ENCODE assay signal across 33 cellular contexts in genomic region chr2:65669574-65669973, GRCh38.
DNase-seq lines count a peak whose midpoint lies in the region; ATAC-seq, FAIRE-seq and TF ChIP-seq lines count a peak whose summit lies in the region.
"Had no signal": no experiment of that assay in that cellular context is flagged by ENCODE, and none has a peak within 500 bp of the region (broad histone marks: within the 10 kb centered on the region; RNA-seq: fewer than 3 reads in every experiment).

No MANE protein-coding gene starts in this region.

- peaks cover 7% of the 10 kb centered on the region for H3K4me1 Mint-ChIP-seq in activated CD4-positive, alpha-beta T cell treated with anti-CD3 and anti-CD28 coated beads, Interleukin-2, amount 10 ng/mL, durations not matched to agents 7 days and 5 days
- peaks cover 11% of the 10 kb centered on the region for H3K4me1 Mint-ChIP-seq in activated CD4-positive, alpha-beta T cell treated with anti-CD3 and anti-CD28 coated beads, Interleukin-2, amount 10 ng/mL, durations not matched to agents 24 days and 14 days
- H3K4me1 Mint-ChIP-seq: B cell; CD4-positive, alpha-beta memory T cell; CD4-positive, CD25-positive, alpha-beta regulatory T cell; CD8-positive, alpha-beta memory T cell had no signal

- no peaks in the 10 kb centered on the region for H3K79me2 ChIP-seq in K562 (ENCODE audit: control insufficient read depth, insufficient read depth, low read length)

- CTCF ChIA-PET in activated CD4-positive, alpha-beta T cell treated with anti-CD3 and anti-CD28 coated beads, Interleukin-2, amount 10 ng/mL, durations not matched to agents 7 days and 5 days (lab: Charles Lee), result no interaction called here
- CTCF ChIA-PET in K562 (lab: Yijun Ruan, JAX; ENCODE audit: low intra/inter-chr PET ratio), result no interaction called here

- H3K4me3 ChIP-seq in K562, result no peak overlapping the region
- H3K4me3 ChIP-seq: A549; BLaER1; BLaER1 treated with 17β-estradiol and CSF1 and Interleukin-3, amounts not matched to agents 10 nM and 100 nM had no signal

- no peaks in the 10 kb centered on the region for H3K36me3 Mint-ChIP-seq in activated CD4-positive, alpha-beta T cell treated with anti-CD3 and anti-CD28 coated beads, Interleukin-2, amount 10 ng/mL, durations not matched to agents 7 days and 5 days (ENCODE audit: low read depth)
- no peaks in the 10 kb centered on the region for H3K36me3 Mint-ChIP-seq in activated CD4-positive, alpha-beta T cell treated with anti-CD3 and anti-CD28 coated beads, Interleukin-2, amount 10 ng/mL, durations not matched to agents 24 days and 14 days (ENCODE audit: low read depth)
- H3K36me3 Mint-ChIP-seq: CD14-positive monocyte; CD4-positive, alpha-beta memory T cell; CD4-positive, CD25-positive, alpha-beta regulatory T cell; CD8-positive, alpha-beta memory T cell; CD8-positive, alpha-beta T cell had no signal

- no peak; the same call in 1 of the 3 replicates for ATAC-seq in K562
- ATAC-seq: A549; CD8-positive, alpha-beta T cell had no signal

- intact Hi-C loops in activated CD4-positive, alpha-beta T cell treated with anti-CD3 and anti-CD28 coated beads, Interleukin-2, amount 10 ng/mL, durations not matched to agents 24 days and 14 days (cut with micrococcal nuclease), result no loop called here
- intact Hi-C loops in K562 (cut with micrococcal nuclease), result no loop called here

- TF ChIP-seq RAD21 in K562 (CRISPR knock-in tag; conservative IDR thresholded peaks at IDR 0.05 in 1 of 2, IDR thresholded peaks at IDR 0.05 in 1 of 2), result no peak

- no peak overlapping the region for H3K27ac ChIP-seq in K562 (ENCODE audit: extremely low read depth, low read depth, low read length)
- H3K27ac ChIP-seq: 22Rv1; A549; BLaER1; BLaER1 treated with 17β-estradiol and CSF1 and Interleukin-3, amounts not matched to agents 10 nM and 100 nM; C4-2B had no signal

- peaks cover 4% of the 10 kb centered on the region for H3K27me3 Mint-ChIP-seq in activated CD4-positive, alpha-beta T cell treated with anti-CD3 and anti-CD28 coated beads, Interleukin-2, amount 10 ng/mL, durations not matched to agents 7 days and 5 days
- peaks cover 2% of the 10 kb centered on the region for H3K27me3 Mint-ChIP-seq in activated CD4-positive, alpha-beta T cell treated with anti-CD3 and anti-CD28 coated beads, Interleukin-2, amount 10 ng/mL, durations not matched to agents 24 days and 14 days
- H3K27me3 Mint-ChIP-seq: CD4-positive, alpha-beta T cell had no signal

- no peaks in the 10 kb centered on the region for H3K9me3 ChIP-seq in K562 (replicated peaks; ENCODE audit: control insufficient read depth, insufficient read depth, low read depth, low read length)
- H3K9me3 ChIP-seq: BE2C had no signal

- BruUV-seq in K562 (replicated peaks; lab: Mats Ljungman, UMichigan), result no TSS peak

- no peaks in the 10 kb centered on the region for H4K20me1 ChIP-seq in K562 (replicated peaks; ENCODE audit: control insufficient read depth, insufficient read depth, low read length)
- H4K20me1 ChIP-seq: BLaER1; BLaER1 treated with 17β-estradiol and CSF1 and Interleukin-3, amounts not matched to agents 10 nM and 100 nM had no signal

- no peaks in the 10 kb centered on the region for H3K36me3 ChIP-seq in K562 (ENCODE audit: control insufficient read depth, insufficient read depth, low read length)
- H3K36me3 ChIP-seq: BE2C; BLaER1; BLaER1 treated with 17β-estradiol and CSF1 and Interleukin-3, amounts not matched to agents 10 nM and 100 nM had no signal

- H3K27ac Mint-ChIP-seq in activated CD4-positive, alpha-beta T cell treated with anti-CD3 and anti-CD28 coated beads, Interleukin-2, amount 10 ng/mL, durations not matched to agents 7 days and 5 days, result peak overlapping the region; percentile 34
- no peak overlapping the region for H3K27ac Mint-ChIP-seq in activated CD4-positive, alpha-beta T cell treated with anti-CD3 and anti-CD28 coated beads, Interleukin-2, amount 10 ng/mL, durations not matched to agents 24 days and 14 days
- H3K27ac Mint-ChIP-seq: B cell; CD14-positive monocyte; CD4-positive, alpha-beta memory T cell; CD4-positive, alpha-beta T cell; CD4-positive, CD25-positive, alpha-beta regulatory T cell; CD8-positive, alpha-beta memory T cell; CD8-positive, alpha-beta T cell had no signal

- TF ChIP-seq CTCF in K562 (IDR thresholded peaks at IDR 0.05 in 2 of 3, conservative IDR thresholded peaks at IDR 0.05 in 1 of 3; ENCODE audit: insufficient read depth in 2 of 3, low read depth in 1 of 3, low read length in 3 of 3), result no peak

- 11% methylated on average over 2 of the region's 2 CpGs for WGBS in K562 (ENCODE audit: insufficient coverage, low coverage, missing lambda C conversion rate)

- POLR2A ChIA-PET in activated CD4-positive, alpha-beta T cell treated with anti-CD3 and anti-CD28 coated beads, Interleukin-2, amount 10 ng/mL, durations not matched to agents 7 days and 5 days (lab: Charles Lee), result interaction anchor here (0.7 kb wide), 1 partner anchor 17 kb away, joined by 3 read pairs; no protein-coding TSS in a partner anchor
- POLR2A ChIA-PET in K562 (lab: Yijun Ruan, JAX), result no interaction called here

- no peak overlapping the region for H3K9ac ChIP-seq in K562 (ENCODE audit: insufficient read depth in 1 of 2, low read depth in 2 of 2, low read length in 2 of 2)
- H3K9ac ChIP-seq: BLaER1; BLaER1 treated with 17β-estradiol and CSF1 and Interleukin-3, amounts not matched to agents 10 nM and 100 nM had no signal

- H3K4me3 Mint-ChIP-seq in activated CD4-positive, alpha-beta T cell treated with anti-CD3 and anti-CD28 coated beads, Interleukin-2, amount 10 ng/mL, durations not matched to agents 7 days and 5 days, result no peak overlapping the region
- H3K4me3 Mint-ChIP-seq in activated CD4-positive, alpha-beta T cell treated with anti-CD3 and anti-CD28 coated beads, Interleukin-2, amount 10 ng/mL, durations not matched to agents 24 days and 14 days, result no peak overlapping the region
- H3K4me3 Mint-ChIP-seq: B cell; CD14-positive monocyte; CD4-positive, alpha-beta memory T cell; CD4-positive, alpha-beta T cell; CD4-positive, CD25-positive, alpha-beta regulatory T cell; CD8-positive, alpha-beta memory T cell; CD8-positive, alpha-beta T cell had no signal

- TF ChIP-seq EP300 in K562 (IDR thresholded peaks at IDR 0.05; ENCODE audit: low read length), result no peak

- in situ Hi-C loops in K562 (cut with MboI), result no loop called here

- no peak for TF ChIP-seq POLR2A in K562 (conservative IDR thresholded peaks at IDR 0.05)

- FAIRE-seq in K562 (lab: Jason Lieb, UNC), result no peak
- FAIRE-seq: A204.1, A549, D721Med had no signal

- no peak overlapping the region for H3K4me2 ChIP-seq in K562 (ENCODE audit: insufficient read depth, low read length)
- H3K4me2 ChIP-seq: A549; BLaER1; BLaER1 treated with 17β-estradiol and CSF1 and Interleukin-3, amounts not matched to agents 10 nM and 100 nM had no signal

- no peak overlapping the region for H2AFZ ChIP-seq in K562 (ENCODE audit: low read depth, low read length)

- 0 out of 5 replicates have a peak, but pooled peaks cover 0 to 3% of the 10 kb centered on the region in 2 experiments for H3K27me3 ChIP-seq in K562 (ENCODE audit: control insufficient read depth in 2 of 2, insufficient read depth in 2 of 2, low read length in 2 of 2)
- H3K27me3 ChIP-seq: BE2C; BLaER1; BLaER1 treated with 17β-estradiol and CSF1 and Interleukin-3, amounts not matched to agents 10 nM and 100 nM had no signal

- H3K9me3 Mint-ChIP-seq in activated CD4-positive, alpha-beta T cell treated with anti-CD3 and anti-CD28 coated beads, Interleukin-2, amount 10 ng/mL, durations not matched to agents 7 days and 5 days, result peaks cover 7% of the 10 kb centered on the region
- H3K9me3 Mint-ChIP-seq in activated CD4-positive, alpha-beta T cell treated with anti-CD3 and anti-CD28 coated beads, Interleukin-2, amount 10 ng/mL, durations not matched to agents 24 days and 14 days, result no peaks in the 10 kb centered on the region

- H3K4me1 ChIP-seq in K562 (replicated peaks in 1 of 2; ENCODE audit: control insufficient read depth in 2 of 2, insufficient read depth in 2 of 2, low read length in 2 of 2), result peaks cover 0 to 3% of the 10 kb centered on the region in 2 experiments; a peak in 2 of 5 replicates
- H3K4me1 ChIP-seq: A549, BE2C, BLaER1, Caco-2 had no signal

- no peak for DNase-seq in activated CD4-positive, alpha-beta T cell treated with anti-CD3 and anti-CD28 coated beads, Interleukin-2, amount 10 ng/mL, durations not matched to agents 7 days and 5 days
- DNase-seq in activated CD4-positive, alpha-beta T cell treated with anti-CD3 and anti-CD28 coated beads, Interleukin-2, amount 10 ng/mL, durations not matched to agents 24 days and 14 days, result no peak
- DNase-seq in K562 (ENCODE audit: extremely low read depth in 1 of 4, low spot score in 3 of 4), result no peak
- DNase-seq in GOT3 (lab: John Stamatoyannopoulos, UW), result no peak
- DNase-seq: 8988T; ACHN; AML-193; BE2C; C1 segment of cervical spinal cord; Caco-2; Calu3; CD4-positive, alpha-beta memory T cell; CD4-positive, alpha-beta T cell; CD4-positive, CD25-positive, alpha-beta regulatory T cell; CD8-positive, alpha-beta memory T cell; CD8-positive, alpha-beta T cell; COR-L47; DMS 273 treated with DMSO at 0.1 percent for 48 hours; DMS153; DMS53; DMS79; DMS79 treated with DMSO at 0.1 percent for 48 hours; DND-41; EL had no signal

- no peaks in the 10 kb centered on the region for H3K9me1 ChIP-seq in K562 (ENCODE audit: control insufficient read depth, insufficient read depth, low read length)

TF ChIP-seq in K562, 482 proteins besides CTCF, POLR2A, EP300 and RAD21:
- TF ChIP-seq CEBPG (CRISPR knock-in tag; IDR thresholded peaks at IDR 0.05) (no peak), CEBPG (tag; conservative IDR thresholded peaks at IDR 0.05 in 1 of 2, IDR thresholded peaks at IDR 0.05 in 1 of 2) (peak; percentile 10 to 60; a peak in 2 of 4 replicates), CEBPB (tag; IDR thresholded peaks at IDR 0.05) (peak; percentile 62), IFI16 (CRISPR knock-in tag; IDR thresholded peaks at IDR 0.05) (no peak), TRIM24 (IDR thresholded peaks at IDR 0.05) (peak; percentile 23 to 78; a peak in 2 of 4 replicates), ATF3 (IDR thresholded peaks at IDR 0.05) (peak; percentile 90), ATF3 (CRISPR knock-in tag; conservative IDR thresholded peaks at IDR 0.05) (no peak), DIDO1 (tag; IDR thresholded peaks at IDR 0.05; ENCODE audit: low read depth) (no peak)
